18 cellular contexts compared by ENCODE assay signal in genomic region chr15:55969582-55969981, GRCh38. TPM values are rescaled to one million over a fixed set of nuclear protein-coding genes. Genes with fewer than 3 reads are reported as not detected.
DNase-seq lines count a peak whose midpoint lies in the region; ATAC-seq and TF ChIP-seq lines count a peak whose summit lies in the region.
"Had no signal": no experiment of that assay in that cellular context is flagged by ENCODE, and none has a peak within 500 bp of the region (broad histone marks: within the 10 kb centered on the region; RNA-seq: fewer than 3 reads in every experiment).

No MANE protein-coding gene starts in this region.

- H3K4me3 ChIP-seq in epithelial cell of esophagus (ENCODE audit: low read length) (no peak overlapping the region), upper lobe of left lung (no peak overlapping the region)
- H3K4me3 ChIP-seq: PC-9 had no signal

- TF ChIP-seq CTCF in epithelial cell of esophagus (IDR thresholded peaks at IDR 0.05; ENCODE audit: insufficient read depth, low read depth, low read length, missing control alignments) (no peak), upper lobe of left lung (IDR thresholded peaks at IDR 0.05) (no peak)

- WGBS in upper lobe of left lung, 2 donors: 59 to 89% methylated on average over 3 of the region's 3 CpGs

- TF ChIP-seq EP300 in upper lobe of left lung (IDR thresholded peaks at IDR 0.05): no peak

- peak; percentile 12 to 55 for ATAC-seq in upper lobe of left lung (ENCODE audit: low FRiP score in 2 of 2)
- no peak for ATAC-seq in HG02759 (IDR thresholded peaks at IDR 0.05; ENCODE audit: unreplicated experiment)
- ATAC-seq: Right ventricle myocardium inferior had no signal

- no peak overlapping the region for H3K27ac ChIP-seq in upper lobe of left lung
- H3K27ac ChIP-seq: 22Rv1, PC-9 had no signal

- H3K36me3 ChIP-seq in upper lobe of left lung: no peaks in the 10 kb centered on the region

- peaks cover 0 to 8% (median 2%) of the 10 kb centered on the region in 4 donors for H3K4me1 ChIP-seq in upper lobe of left lung
- H3K4me1 ChIP-seq: BE2C had no signal

- no peaks in the 10 kb centered on the region for H3K9me3 ChIP-seq in upper lobe of left lung
- H3K9me3 ChIP-seq: BE2C had no signal

- no peak for TF ChIP-seq POLR2A in upper lobe of left lung (IDR thresholded peaks at IDR 0.05)

- H3K27me3 ChIP-seq in upper lobe of left lung: no peaks in the 10 kb centered on the region
- H3K27me3 ChIP-seq: BE2C had no signal

- DNase-seq in NCI-H510A treated with DMSO at 0.1 percent for 48 hours (lab: John Stamatoyannopoulos, UW) (peak; percentile 4), NCI-H510A (lab: John Stamatoyannopoulos, UW) (no peak), epithelial cell of esophagus (ENCODE audit: low read depth) (peak; percentile 63), myocyte (ENCODE audit: low read depth) (peak; percentile 66), upper lobe of left lung (peak in 1 of 2 donors; percentile 55), NCI-H187 treated with DMSO at 0.1 percent for 48 hours (lab: John Stamatoyannopoulos, UW) (no peak), NCI-H748 treated with DMSO at 0.1 percent for 48 hours (lab: John Stamatoyannopoulos, UW) (no peak)
- DNase-seq: BE2C; CD4-positive, alpha-beta T cell; HFFc6; NCI-H1105 treated with DMSO at 0.1 percent for 48 hours; NCI-H187; NCI-H446 treated with DMSO at 0.1 percent for 48 hours; NCI-H82; PC-9 had no signal

RNA-seq across cellular contexts. Expression of gene NEDD4, which starts 23.8 kb away (rescaled TPM):
- 38.5 and 38.9 TPM in 2 replicates for total RNA-seq in myocyte
- polyA plus RNA-seq in myocyte (2012): 12.6 TPM
- 10 to 100 TPM in 3 of 6 donors, 1 to 10 TPM in 3; 8.4 to 18.8 (median 10.5) TPM for total RNA-seq in upper lobe of left lung

Comparison
In these comparisons a context has a peak if more than half of its experiments do, and no peak if none do; other contexts are left out.
1. DNase-seq: peak in NCI-H510A treated with DMSO at 0.1 percent for 48 hours (single experiment), epithelial cell of esophagus (single experiment) and myocyte (single experiment); none in NCI-H510A (single experiment), NCI-H187 treated with DMSO at 0.1 percent for 48 hours (single experiment) and NCI-H748 treated with DMSO at 0.1 percent for 48 hours (single experiment).